8 cellular contexts compared by ENCODE assay signal in genomic region chr2:95122197-95122551, GRCh38. TPM values are rescaled to one million over a fixed set of nuclear protein-coding genes. Genes with fewer than 3 reads are reported as not detected.
A peak's percentile ranks its signal among the peaks of the same experiment; 100 is the strongest.
DNase-seq lines count a peak whose midpoint lies in the region; ATAC-seq and TF ChIP-seq lines count a peak whose summit lies in the region.

No MANE protein-coding gene starts in this region.

- H3F3A ChIP-seq in GM23248 (ENCODE audit: insufficient read depth): 0 out of 2 replicates have a peak, but pooled peaks cover 2% of the 10 kb centered on the region

- no peak for TF ChIP-seq POLR2A in esophagus muscularis mucosa (IDR thresholded peaks at IDR 0.05; ENCODE audit: low read depth)

- POLR2A ChIA-PET in OCI-LY7 (lab: Charles Lee): interaction anchor here (1.3 to 3.0 kb wide), 7 partner anchors 12 to 84 kb away, joined by 3 to 20 read pairs (median 4); partner anchors contain the start of genes ZNF2 and ZNF514

- TF ChIP-seq EP300 in esophagus muscularis mucosa (IDR thresholded peaks at IDR 0.05): no peak

- ATAC-seq in DND-41 (ENCODE audit: insufficient read depth, low read depth) (peak; percentile 8; the same call in 1 of the 3 replicates), psoas muscle (no peak)

- H3K9me2 ChIP-seq in GM23248 (ENCODE audit: insufficient read depth) (no peaks in the 10 kb centered on the region), OCI-LY7 (ENCODE audit: insufficient read depth, low read length) (no peaks in the 10 kb centered on the region)

- H3K4me1 ChIP-seq in DND-41 (ENCODE audit: insufficient read depth, low read length): peaks cover 36% of the 10 kb centered on the region
- peaks cover 15% of the 10 kb centered on the region; the same call in 1 of the 2 replicates for H3K4me1 ChIP-seq in GM23248 (ENCODE audit: insufficient read depth)
- H3K4me1 ChIP-seq in OCI-LY7 (ENCODE audit: insufficient read depth, low read length, poor library complexity, severe bottlenecking): peaks cover 23% of the 10 kb centered on the region
- H3K4me1 ChIP-seq in esophagus muscularis mucosa: peaks cover 19 to 41% (median 38%) of the 10 kb centered on the region in 4 donors
- peaks cover 25% of the 10 kb centered on the region for H3K4me1 ChIP-seq in psoas muscle

- H3K79me2 ChIP-seq in DND-41 (ENCODE audit: insufficient read depth, low read length) (peaks cover 50% of the 10 kb centered on the region), GM23248 (ENCODE audit: insufficient read depth) (peaks cover 44% of the 10 kb centered on the region), OCI-LY7 (ENCODE audit: insufficient read depth, low read depth, low read length) (peaks cover 43% of the 10 kb centered on the region)

- 6 to 7% methylated on average over 5 of the region's 5 CpGs for WGBS in GM23248 (ENCODE audit: low coverage in 1 of 2, low lambda C conversion rate in 2 of 2, missing lambda C conversion rate in 2 of 2), 2 experiments
- 36% methylated on average over 3 of the region's 5 CpGs for WGBS in esophagus muscularis mucosa
- WGBS in psoas muscle, 3 donors: 26 to 35% (median 29%) methylated on average over 5 of the region's 5 CpGs

- BruUV-seq in OCI-LY7 (replicated peaks; lab: Mats Ljungman, UMichigan): no TSS peak

- in situ Hi-C loops in GM23248 (cut with MboI): no loop called here

- intact Hi-C loops in OCI-LY7 (cut with micrococcal nuclease; ENCODE audit: unreplicated experiment) (no loop called here), esophagus muscularis mucosa (cut with DNase I) (loop anchor here (2.0 to 5.0 kb wide), 2 partner anchors 37 to 85 kb away; partner anchors contain the start of genes ZNF514 and ZNF892), psoas muscle (cut with DNase I) (loop anchor here in 1 of 2 donors (2.0 kb wide), 1 partner anchor 37 kb away; the partner anchor contains the start of gene ZNF514)

- H3K36me3 ChIP-seq in DND-41 (ENCODE audit: insufficient read depth, low read length) (peaks cover 19% of the 10 kb centered on the region), GM23248 (ENCODE audit: low read depth) (no peaks in the 10 kb centered on the region), OCI-LY7 (ENCODE audit: insufficient read depth, low read length) (peaks cover 33% of the 10 kb centered on the region), esophagus muscularis mucosa (peaks cover 0 to 6% (median 2%) of the 10 kb centered on the region in 4 donors), psoas muscle (ENCODE audit: insufficient read depth in 1 of 2, low read depth in 1 of 2) (peaks cover 3 to 12% of the 10 kb centered on the region in 2 donors)

- H3K9me3 ChIP-seq in DND-41 (ENCODE audit: insufficient read depth, low read length, severe bottlenecking) (no peaks in the 10 kb centered on the region), GM23248 (ENCODE audit: low read depth) (no peaks in the 10 kb centered on the region), OCI-LY7 (ENCODE audit: low read length) (peaks cover 4% of the 10 kb centered on the region; the same call in 1 of the 2 replicates), esophagus muscularis mucosa (no peaks in the 10 kb centered on the region), psoas muscle (no peaks in the 10 kb centered on the region)

- H3K4me3 ChIP-seq in DND-41 (ENCODE audit: low read depth in 1 of 2, low read length in 2 of 2) (peak overlapping the region; percentile 72 to 85), GM23248 (peak overlapping the region; percentile 88), OCI-LY7 (ENCODE audit: low read depth, low read length, poor library complexity, severe bottlenecking) (peak overlapping the region; percentile 88), esophagus muscularis mucosa (peak overlapping the region; percentile 78 to 97 (median 93)), psoas muscle (peak overlapping the region; percentile 92)

- H3K27ac ChIP-seq in DND-41 (ENCODE audit: low read length) (peak overlapping the region; percentile 99), GM23248 (no peak overlapping the region), OCI-LY7 (ENCODE audit: low read depth, low read length, poor library complexity, severe bottlenecking) (peak overlapping the region; percentile 55), esophagus muscularis mucosa (replicated peaks in 1 of 4) (peak overlapping the region; percentile 89 to 96 (median 92)), psoas muscle (peak overlapping the region; percentile 97)

- H3K4me2 ChIP-seq in DND-41 (ENCODE audit: insufficient read depth, low read length) (peak overlapping the region; percentile 99), GM23248 (ENCODE audit: unreplicated experiment) (peak overlapping the region; percentile 90), OCI-LY7 (ENCODE audit: low read length) (peak overlapping the region; percentile 77)

- peaks cover 16% of the 10 kb centered on the region; the same call in 1 of the 2 replicates for H4K20me1 ChIP-seq in DND-41 (ENCODE audit: insufficient read depth, low read length)
- H4K20me1 ChIP-seq in GM23248 (ENCODE audit: insufficient read depth): no peaks in the 10 kb centered on the region
- 0 out of 2 replicates have a peak, but pooled peaks cover 5% of the 10 kb centered on the region for H4K20me1 ChIP-seq in OCI-LY7 (ENCODE audit: insufficient read depth, low read length)

- DNase-seq in DND-41: no peak
- DNase-seq in GM23248: no peak
- no peak for DNase-seq in OCI-LY7 (ENCODE audit: low spot score)
- no peak for DNase-seq in esophagus muscularis mucosa (ENCODE audit: extremely low spot score)
- DNase-seq in psoas muscle: no peak
- DNase-seq in HuH-7.5 (ENCODE audit: low spot score): no peak
- no peak for DNase-seq in pons (ENCODE audit: low spot score)
- no peak for DNase-seq in NCI-H187 treated with DMSO at 0.1 percent for 48 hours (lab: John Stamatoyannopoulos, UW)

- H3K27me3 ChIP-seq in DND-41 (ENCODE audit: insufficient read depth, low read length, poor library complexity): no peaks in the 10 kb centered on the region
- H3K27me3 ChIP-seq in GM23248 (replicated peaks; ENCODE audit: insufficient read depth): no peaks in the 10 kb centered on the region
- H3K27me3 ChIP-seq in esophagus muscularis mucosa: no peaks in the 10 kb centered on the region
- no peaks in the 10 kb centered on the region for H3K27me3 ChIP-seq in psoas muscle (ENCODE audit: insufficient read depth in 3 of 3, low read length in 2 of 3)

- H2AFZ ChIP-seq in DND-41 (ENCODE audit: low read depth, low read length): peak overlapping the region; percentile 98
- peak overlapping the region; percentile 92 for H2AFZ ChIP-seq in GM23248
- H2AFZ ChIP-seq in OCI-LY7 (ENCODE audit: low read length): peak overlapping the region; percentile 94

- CTCF ChIA-PET in OCI-LY7 (lab: Charles Lee; ENCODE audit: unreplicated experiment): no interaction called here

- TF ChIP-seq CTCF in DND-41 (IDR thresholded peaks at IDR 0.05; ENCODE audit: borderline replicate concordance, extremely low read depth, low read length, poor library complexity, severe bottlenecking) (no peak), OCI-LY7 (conservative IDR thresholded peaks at IDR 0.05; ENCODE audit: low read length) (no peak), esophagus muscularis mucosa (IDR thresholded peaks at IDR 0.05) (no peak), psoas muscle (IDR thresholded peaks at IDR 0.05) (no peak)

- H3K9ac ChIP-seq in DND-41 (ENCODE audit: low read depth, low read length) (peak overlapping the region; percentile 99), GM23248 (peak overlapping the region; percentile 93)

RNA-seq across cellular contexts. Expression of gene MRPS5, which starts 0.6 kb away (rescaled TPM):
- total RNA-seq in GM23248 (2014; rRNA removed; shearing (Covaris generic)): 26.1 and 34.3 TPM in 2 replicates
- polyA plus RNA-seq in GM23248 (2016; fragmentation: Nextera tagmentation; extraction: Ambion mirVana): 38.1 and 38.4 TPM in 2 replicates
- total RNA-seq in OCI-LY7 (2014; rRNA removed; shearing (Covaris generic)): 89.6 and 117 TPM in 2 replicates
- total RNA-seq in OCI-LY7 (2022): 90.2 and 100 TPM in 2 replicates
- total RNA-seq in esophagus muscularis mucosa: 10 to 100 TPM; 31.1 to 46.6 (median 39.8) TPM
- 10 to 100 TPM; 45.6 to 79.0 (median 53.4) TPM for total RNA-seq in psoas muscle
- polyA plus RNA-seq in psoas muscle: 100 to 1,000 TPM in 2 of 3 donors, 10 to 100 TPM in 1; 96.3 to 180 (median 112) TPM

RNA-seq across cellular contexts. Expression of gene ZNF514, which starts 37.5 kb away (rescaled TPM):
- 8.1 and 12.8 TPM in 2 replicates for total RNA-seq in GM23248 (2014; rRNA removed; shearing (Covaris generic))
- 5.3 and 5.6 TPM in 2 replicates for polyA plus RNA-seq in GM23248 (2016; fragmentation: Nextera tagmentation; extraction: Ambion mirVana)
- total RNA-seq in OCI-LY7 (2014; rRNA removed; shearing (Covaris generic)): 6.2 and 9.7 TPM in 2 replicates
- total RNA-seq in OCI-LY7 (2022): 12.8 and 15.3 TPM in 2 replicates
- 10 to 100 TPM; 12.1 to 14.5 (median 13.2) TPM for total RNA-seq in esophagus muscularis mucosa
- 10 to 100 TPM; 11.0 to 14.5 (median 14.2) TPM for total RNA-seq in psoas muscle
- polyA plus RNA-seq in psoas muscle: 10 to 100 TPM in 1 of 3 donors, 1 to 10 TPM in 2; 6.4 to 15.3 (median 7.3) TPM

RNA-seq across cellular contexts. Expression of gene ZNF2, which starts 43.4 kb away (rescaled TPM):
- total RNA-seq in GM23248 (2014; rRNA removed; shearing (Covaris generic)): 5.6 and 7.6 TPM in 2 replicates
- polyA plus RNA-seq in GM23248 (2016; fragmentation: Nextera tagmentation; extraction: Ambion mirVana) (3.3 and 4.3 TPM in 2 replicates), psoas muscle (1 to 10 TPM; 1.7 to 3.2 (median 2.7) TPM)
- 1.6 and 4.6 TPM in 2 replicates for total RNA-seq in OCI-LY7 (2014; rRNA removed; shearing (Covaris generic))
- total RNA-seq in OCI-LY7 (2022) (3.4 and 3.7 TPM in 2 replicates), esophagus muscularis mucosa (1 to 10 TPM; 3.5 to 6.9 (median 6.5) TPM), psoas muscle (1 to 10 TPM; 2.4 to 5.5 (median 2.9) TPM)
